In genomic region chr17:49969134-49969759, GRCh38 we compare ENCODE assay signal across 8 cellular contexts. TPM values are rescaled to one million over a fixed set of nuclear protein-coding genes. Genes with fewer than 3 reads are reported as not detected.
DNase-seq lines count a peak whose midpoint lies in the region; ATAC-seq and TF ChIP-seq lines count a peak whose summit lies in the region.

A gene with protein sequence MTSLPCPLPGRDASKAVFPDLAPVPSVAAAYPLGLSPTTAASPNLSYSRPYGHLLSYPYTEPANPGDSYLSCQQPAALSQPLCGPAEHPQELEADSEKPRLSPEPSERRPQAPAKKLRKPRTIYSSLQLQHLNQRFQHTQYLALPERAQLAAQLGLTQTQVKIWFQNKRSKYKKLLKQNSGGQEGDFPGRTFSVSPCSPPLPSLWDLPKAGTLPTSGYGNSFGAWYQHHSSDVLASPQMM (plus strand): TSS chr17:49969190. CDS start chr17:49969469, 279 bp downstream.

- no peak within 1 kb of the TSS for H3K9ac ChIP-seq in mammary epithelial cell (ENCODE audit: insufficient read depth, low read length)

- H3K4me1 ChIP-seq in mammary epithelial cell (ENCODE audit: insufficient read depth, low read length) (peaks cover 29% of the 10 kb centered on the region), muscle layer of duodenum (ENCODE audit: control insufficient read depth in 1 of 2, insufficient read depth in 2 of 2, low read length in 2 of 2) (peaks cover 0 to 40% of the 10 kb centered on the region in 2 donors)

- no peaks in the 10 kb centered on the region for H3K36me3 ChIP-seq in KOPT-K1 (ENCODE audit: insufficient read depth, low read length)
- H3K36me3 ChIP-seq in mammary epithelial cell (ENCODE audit: insufficient read depth, low read length), result no peaks in the 10 kb centered on the region
- no peaks in the 10 kb centered on the region for H3K36me3 ChIP-seq in muscle layer of duodenum (ENCODE audit: control insufficient read depth in 1 of 2, insufficient read depth in 2 of 2, low read length in 2 of 2)

- TF ChIP-seq CTCF in mammary epithelial cell (conservative IDR thresholded peaks at IDR 0.05 in 1 of 2, IDR thresholded peaks at IDR 0.05 in 1 of 2; ENCODE audit: extremely low read depth in 1 of 2, insufficient read depth in 1 of 2, low read depth in 1 of 2, low read length in 2 of 2), result no peak

- CTCF ChIA-PET in mammary epithelial cell (lab: Charles Lee; ENCODE audit: low non-redundant PET), result no interaction called here

- in situ Hi-C loops in mammary epithelial cell (cut with MboI; ENCODE audit: low sequenced_read_pairs in 2 of 2), result no loop called here

- H2AFZ ChIP-seq in mammary epithelial cell (ENCODE audit: low read depth, low read length), result peak within 1 kb of the TSS; percentile 62

- intact Hi-C loops in mammary epithelial cell (cut with micrococcal nuclease), result loop anchor here (2.0 kb wide), 1 partner anchor 18 kb away; no protein-coding TSS in a partner anchor

- H3K79me2 ChIP-seq in mammary epithelial cell (ENCODE audit: insufficient read depth, low read length), result no peaks in the 10 kb centered on the region

- no peaks in the 10 kb centered on the region for H4K20me1 ChIP-seq in mammary epithelial cell (ENCODE audit: insufficient read depth, low read length)

- WGBS in mammary epithelial cell (ENCODE audit: low coverage, missing lambda C conversion rate), result 5% methylated on average over 11 of the region's 45 CpGs

- H3K27me3 ChIP-seq in mammary epithelial cell (ENCODE audit: insufficient read depth, low read length) (peaks cover 64% of the 10 kb centered on the region), muscle layer of duodenum (ENCODE audit: low read depth, low read length) (peaks cover 97% of the 10 kb centered on the region)

- H3K4me3 ChIP-seq in mammary epithelial cell (replicated peaks in 1 of 3; ENCODE audit: insufficient read depth in 1 of 3, low read depth in 2 of 3, low read length in 3 of 3) (peak within 1 kb of the TSS; percentile 13 to 49 (median 43)), muscle layer of duodenum (ENCODE audit: low read depth in 1 of 2, low read length in 2 of 2) (peak within 1 kb of the TSS; percentile 39 to 63)

- dilution Hi-C loops in mammary epithelial cell (cut with HindIII; ENCODE audit: low sequenced_read_pairs), result no loop called here

- peak within 1 kb of the TSS; percentile 20 for H3K27ac ChIP-seq in KOPT-K1 (ENCODE audit: low read depth, low read length, poor library complexity, severe bottlenecking)
- no peak within 1 kb of the TSS for H3K27ac ChIP-seq in mammary epithelial cell (ENCODE audit: insufficient read depth, low read depth, low read length)
- no peak within 1 kb of the TSS for H3K27ac ChIP-seq in muscle layer of duodenum (ENCODE audit: low read length)

- DNase-seq in GM03348 (ENCODE audit: low spot score) (peak; percentile 48), mammary epithelial cell (no peak), islet precursor cell (no peak), UCSD-AML1 (lab: John Stamatoyannopoulos, UW; ENCODE audit: unreplicated experiment) (no peak), cerebellar cortex (ENCODE audit: low spot score) (no peak)

- H3K4me2 ChIP-seq in mammary epithelial cell (ENCODE audit: insufficient read depth, low read depth, low read length), result peak within 1 kb of the TSS; percentile 85

- no peaks in the 10 kb centered on the region for H3K9me3 ChIP-seq in KOPT-K1 (ENCODE audit: insufficient read depth, low read length, poor library complexity, severe bottlenecking)
- H3K9me3 ChIP-seq in mammary epithelial cell (replicated peaks; ENCODE audit: insufficient read depth, low read length), result no peaks in the 10 kb centered on the region
- H3K9me3 ChIP-seq in muscle layer of duodenum (ENCODE audit: control insufficient read depth in 1 of 2, low read length in 2 of 2), result no peaks in the 10 kb centered on the region

- no peak for ATAC-seq in HG02763 (IDR thresholded peaks at IDR 0.05; ENCODE audit: unreplicated experiment)

- no TSS peak for BruUV-seq in mammary epithelial cell (replicated peaks; lab: Mats Ljungman, UMichigan)

RNA-seq across cellular contexts. Expression of the gene that starts here (rescaled TPM):
- under 1 TPM in 1 of 2 donors, not detected in 1; 0.49 TPM for total RNA-seq in mammary epithelial cell
- 0.14 TPM for polyA plus RNA-seq in mammary epithelial cell
- not detected for polyA minus RNA-seq in mammary epithelial cell
